17 cellular contexts compared by ENCODE assay signal in genomic region chr1:231215676-231216385, GRCh38. TPM values are rescaled to one million over a fixed set of nuclear protein-coding genes. Genes with fewer than 3 reads are reported as not detected.
A peak's percentile ranks its signal among the peaks of the same experiment; 100 is the strongest.
DNase-seq lines count a peak whose midpoint lies in the region; ATAC-seq and TF ChIP-seq lines count a peak whose summit lies in the region.
"Had no signal": no experiment of that assay in that cellular context is flagged by ENCODE, and none has a peak within 500 bp of the region (broad histone marks: within the 10 kb centered on the region; RNA-seq: fewer than 3 reads in every experiment).

No MANE protein-coding gene starts in this region.

- H3K27me3 ChIP-seq in BLaER1: no peaks in the 10 kb centered on the region
- H3K27me3 ChIP-seq in dorsolateral prefrontal cortex: peaks cover 0 to 2% (median 0%) of the 10 kb centered on the region in 45 donors
- no peaks in the 10 kb centered on the region for H3K27me3 ChIP-seq in ovary
- H3K27me3 ChIP-seq: hepatocyte, pancreas had no signal

- H3K4me3 ChIP-seq in BLaER1: no peak overlapping the region
- H3K4me3 ChIP-seq in dorsolateral prefrontal cortex: peak overlapping the region in 4 of 59 donors; percentile 5 to 15 (median 11)
- no peak overlapping the region for H3K4me3 ChIP-seq in ovary
- H3K4me3 ChIP-seq: hepatocyte, pancreas, SK-N-MC had no signal

- DNase-seq in cerebellar cortex (ENCODE audit: low spot score) (peak; percentile 14), dorsolateral prefrontal cortex (no peak), NCI-H1092 (lab: John Stamatoyannopoulos, UW) (no peak), ovary (no peak)
- DNase-seq: activated T-cell treated with anti-CD3 and anti-CD28 coated beads, Interleukin-2, amount 50 U/mL, for 24 hours; effector CD8-positive, alpha-beta T cell; kidney glomerular epithelial cell; NCI-H1417 treated with DMSO at 0.1 percent for 48 hours; pancreas; stimulated activated CD4-positive, alpha-beta T cell treated with anti-CD3 and anti-CD28 coated beads, Interleukin-4, amount 100 ng/mL, for 4 hours had no signal

- peaks cover 60% of the 10 kb centered on the region for H3K4me1 ChIP-seq in BLaER1
- no peaks in the 10 kb centered on the region for H3K4me1 ChIP-seq in ovary (ENCODE audit: insufficient read depth)
- H3K4me1 ChIP-seq: pancreas had no signal

- TF ChIP-seq EP300 in ovary (IDR thresholded peaks at IDR 0.05): no peak

- 76 to 82% (median 78%) methylated on average over 10 of the region's 10 CpGs for WGBS in ovary, 3 donors

- peak overlapping the region; percentile 84 for H3K4me2 ChIP-seq in BLaER1
- H3K4me2 ChIP-seq: hepatocyte had no signal

- intact Hi-C loops in dorsolateral prefrontal cortex (cut with DNase I) (loop anchor here in 1 of 2 donors (10.0 kb wide), 1 partner anchor 291 kb away; no protein-coding TSS in a partner anchor), ovary (cut with DNase I) (loop anchor here in 1 of 4 donors (10.0 kb wide), 1 partner anchor 301 kb away; no protein-coding TSS in a partner anchor)

- no peak overlapping the region for H3K9ac ChIP-seq in BLaER1

- no peaks in the 10 kb centered on the region for H4K20me1 ChIP-seq in BLaER1

- H3K36me3 ChIP-seq in BLaER1: no peaks in the 10 kb centered on the region
- H3K36me3 ChIP-seq in ovary: no peaks in the 10 kb centered on the region
- H3K36me3 ChIP-seq: pancreas had no signal

- 0 out of 2 replicates have a peak overlapping the region, but pooled peaks have one; percentile 12 for H3K27ac ChIP-seq in BLaER1
- H3K27ac ChIP-seq in dorsolateral prefrontal cortex: no peak overlapping the region
- H3K27ac ChIP-seq in ovary: no peak overlapping the region
- H3K27ac ChIP-seq: pancreas, SK-N-MC had no signal

- H3K9me3 ChIP-seq in BLaER1 (no peaks in the 10 kb centered on the region), ovary (no peaks in the 10 kb centered on the region)
- H3K9me3 ChIP-seq: pancreas had no signal

- TF ChIP-seq CTCF in dorsolateral prefrontal cortex (IDR thresholded peaks at IDR 0.05 in 54 of 56, conservative IDR thresholded peaks at IDR 0.05 in 2 of 56; ENCODE audit: low read depth in 1 of 56, partially characterized antibody in 56 of 56): no peak
- TF ChIP-seq CTCF in ovary (IDR thresholded peaks at IDR 0.05): no peak

- ATAC-seq in GM18907 (IDR thresholded peaks at IDR 0.05; ENCODE audit: unreplicated experiment) (peak; percentile 6), HG03432 (IDR thresholded peaks at IDR 0.05; ENCODE audit: unreplicated experiment) (peak; percentile 15), HG02798 (IDR thresholded peaks at IDR 0.05; ENCODE audit: poor library complexity, unreplicated experiment) (no peak)

- TF ChIP-seq POLR2A in ovary (IDR thresholded peaks at IDR 0.05): no peak

RNA-seq across cellular contexts. Expression of gene GNPAT, which starts 25.2 kb away (rescaled TPM):
- 10 to 100 TPM; 23.2 to 39.6 (median 30.0) TPM for total RNA-seq in dorsolateral prefrontal cortex
- 10 to 100 TPM; 22.5 to 34.5 (median 30.2) TPM for total RNA-seq in ovary
- 10 to 100 TPM; 24.3 to 35.3 TPM for polyA plus RNA-seq in ovary

RNA-seq across cellular contexts. Expression of gene TRIM67, which starts 54.0 kb away (rescaled TPM):
- total RNA-seq in dorsolateral prefrontal cortex (1 to 10 TPM in 115 of 120 experiments, under 1 TPM in 5; 0.78 to 3.4 (median 1.8) TPM), ovary (under 1 TPM in 2 of 7 donors, not detected in 5; 0.05 to 0.92 TPM)
- under 1 TPM in 1 of 2 donors, not detected in 1; 0.02 TPM for polyA plus RNA-seq in ovary
- total RNA-seq: ureter had no signal
- polyA plus RNA-seq: hepatocyte had no signal
